In the genomic region with DNA sequence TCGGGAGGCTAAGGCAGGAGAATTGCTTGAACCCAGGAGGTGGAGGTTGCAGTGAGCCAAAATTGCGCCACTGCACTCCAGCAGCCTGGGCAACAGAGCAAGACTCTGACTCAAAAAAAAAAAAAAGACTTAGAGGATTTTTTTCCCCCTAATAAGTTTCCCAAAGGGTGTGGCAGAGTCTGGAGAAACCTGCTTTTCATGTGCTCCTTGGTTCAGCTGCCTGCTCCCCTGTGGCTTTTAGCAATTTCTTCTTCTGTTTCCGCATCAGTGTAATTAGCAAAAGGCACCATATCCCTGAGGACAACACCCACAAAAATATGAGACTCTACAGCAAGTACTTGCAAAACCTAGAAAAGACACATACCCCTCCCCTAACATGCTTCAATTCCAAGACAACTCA, we compare ENCODE assay signal across 23 cellular contexts.
"Had no signal": no experiment of that assay in that cellular context is flagged by ENCODE, and none has a peak within 500 bp of the region (broad histone marks: within the 10 kb centered on the region; RNA-seq: fewer than 3 reads in every experiment).

No MANE protein-coding gene starts in this region.

- ATAC-seq: gastrocnemius medialis; left lung; naive thymus-derived CD4-positive, alpha-beta T cell; right lobe of liver; stimulated activated naive B cell treated with anti-CD40 and anti-IgM and Interleukin-4, amounts not matched to agents 10 μg/mL and 1 μg/mL and 100 μg/mL, for 72 hours; upper lobe of right lung had no signal

- H3K4me1 ChIP-seq: colonic mucosa, gastrocnemius medialis, left lung, parathyroid adenoma, right lobe of liver, tibial nerve, upper lobe of right lung, uterus had no signal

- H3K4me2 ChIP-seq: neural progenitor cell had no signal

- DNase-seq: colonic mucosa; effector CD8-positive, alpha-beta T cell; endodermal cell; erythroblast; foreskin fibroblast; gastrocnemius medialis; head of caudate nucleus; kidney; left lung; mesendoderm; midbrain; naive thymus-derived CD4-positive, alpha-beta T cell; right lobe of liver; small intestine; stimulated activated CD4-positive, alpha-beta T cell treated with anti-CD3 and anti-CD28 coated beads, Interleukin-15, amount 100 ng/mL, for 24 hours; stimulated activated CD4-positive, alpha-beta T cell treated with anti-CD3 and anti-CD28 coated beads, Interleukin-2, amount 100 ng/mL, for 48 hours; stimulated activated naive B cell treated with anti-CD40 and anti-IgM and Interleukin-4, amounts not matched to agents 10 μg/mL and 1 μg/mL and 100 μg/mL, for 72 hours; upper lobe of right lung; uterus had no signal

- H3K79me2 ChIP-seq: parathyroid adenoma had no signal

- H3K9ac ChIP-seq: neural progenitor cell, parathyroid adenoma had no signal

- H3K27ac ChIP-seq: colonic mucosa, gastrocnemius medialis, left lung, neural progenitor cell, parathyroid adenoma, right lobe of liver, thoracic aorta, tibial nerve, upper lobe of right lung, uterus had no signal

- H3K36me3 ChIP-seq: colonic mucosa, gastrocnemius medialis, left lung, neural progenitor cell, right lobe of liver, thoracic aorta, tibial nerve, upper lobe of right lung, uterus had no signal

- H2AFZ ChIP-seq: neural progenitor cell, parathyroid adenoma had no signal

- H3K4me3 ChIP-seq: colonic mucosa, gastrocnemius medialis, left lung, neural progenitor cell, right lobe of liver, thoracic aorta, tibial nerve, upper lobe of right lung, uterus had no signal

- H3K9me3 ChIP-seq: colonic mucosa, gastrocnemius medialis, left lung, right lobe of liver, thoracic aorta, tibial nerve, upper lobe of right lung, uterus had no signal

- H3K27me3 ChIP-seq: colonic mucosa, gastrocnemius medialis, left lung, neural progenitor cell, right lobe of liver, tibial nerve, upper lobe of right lung, uterus had no signal
